In genomic region chr9:130665029-130665430, GRCh38 we compare ENCODE assay signal across 16 cellular contexts. TPM values are rescaled to one million over a fixed set of nuclear protein-coding genes. Genes with fewer than 3 reads are reported as not detected.
DNase-seq lines count a peak whose midpoint lies in the region; ATAC-seq and TF ChIP-seq lines count a peak whose summit lies in the region.
"Had no signal": no experiment of that assay in that cellular context is flagged by ENCODE, and none has a peak within 500 bp of the region (broad histone marks: within the 10 kb centered on the region; RNA-seq: fewer than 3 reads in every experiment).

No MANE protein-coding gene starts in this region.

- no peaks in the 10 kb centered on the region for H3K36me3 ChIP-seq in CD8-positive, alpha-beta memory T cell (ENCODE audit: insufficient read depth, low read length)
- H3K36me3 ChIP-seq in HEK293 (ENCODE audit: control insufficient read depth in 2 of 2, insufficient read depth in 1 of 2, low read length in 2 of 2) (no peaks in the 10 kb centered on the region), neural cell (ENCODE audit: insufficient read depth, low read length) (no peaks in the 10 kb centered on the region)
- H3K36me3 ChIP-seq: right lobe of liver, vagina had no signal

- no peak overlapping the region for H2AFZ ChIP-seq in neural cell (ENCODE audit: low read depth, low read length)

- peak overlapping the region in 1 of 8 donors; percentile 40 for H3K27ac Mint-ChIP-seq in CD8-positive, alpha-beta memory T cell
- no peak overlapping the region for H3K27ac Mint-ChIP-seq in effector memory CD8-positive, alpha-beta T cell
- no peak overlapping the region for H3K27ac Mint-ChIP-seq in progenitor cell of endocrine pancreas
- H3K27ac Mint-ChIP-seq: CD14-positive monocyte had no signal

- CTCF ChIA-PET in CD8-positive, alpha-beta memory T cell (lab: Charles Lee) = interaction anchor here (2.1 kb wide), 1 partner anchor 17 kb away, joined by 6 read pairs; no protein-coding TSS in a partner anchor
- CTCF ChIA-PET in HEK293 (lab: Yijun Ruan, JAX) (no interaction called here), RWPE1 (lab: Yijun Ruan, JAX) (interaction anchor here (1.3 to 1.5 kb wide), 2 partner anchors 17 to 19 kb away, joined by 5 to 8 read pairs; no protein-coding TSS in a partner anchor)

- peak overlapping the region in 5 of 7 donors; percentile 43 to 68 (median 56) for H3K4me3 Mint-ChIP-seq in CD8-positive, alpha-beta memory T cell
- peak overlapping the region; percentile 58 to 85 for H3K4me3 Mint-ChIP-seq in effector memory CD8-positive, alpha-beta T cell
- no peak overlapping the region for H3K4me3 Mint-ChIP-seq in progenitor cell of endocrine pancreas (ENCODE audit: low read depth)

- no peak for TF ChIP-seq EP300 in neural cell (conservative IDR thresholded peaks at IDR 0.05; ENCODE audit: poor library complexity, severe bottlenecking)

- H3K9me2 ChIP-seq in neural cell (ENCODE audit: insufficient read depth, low read length) = no peaks in the 10 kb centered on the region

- peaks cover 14 to 43% (median 19%) of the 10 kb centered on the region in 3 donors for H3K4me1 Mint-ChIP-seq in CD8-positive, alpha-beta memory T cell
- peaks cover 21% of the 10 kb centered on the region in 2 donors for H3K4me1 Mint-ChIP-seq in effector memory CD8-positive, alpha-beta T cell (ENCODE audit: low read depth in 2 of 2)
- H3K4me1 Mint-ChIP-seq in progenitor cell of endocrine pancreas (ENCODE audit: low read depth) = peaks cover 5% of the 10 kb centered on the region

- TF ChIP-seq CTCF in HEK293 (tag by site-specific recombination; IDR thresholded peaks at IDR 0.05) = no peak
- no peak for TF ChIP-seq CTCF in neural cell (IDR thresholded peaks at IDR 0.05; ENCODE audit: poor library complexity, severe bottlenecking)
- TF ChIP-seq CTCF in RWPE1 (conservative IDR thresholded peaks at IDR 0.05; ENCODE audit: low read depth) = no peak
- TF ChIP-seq CTCF in progenitor cell of endocrine pancreas (IDR thresholded peaks at IDR 0.05; ENCODE audit: unreplicated experiment) = no peak

- peaks cover 41% of the 10 kb centered on the region for H3K27me3 ChIP-seq in CD8-positive, alpha-beta memory T cell (ENCODE audit: insufficient read depth, low read length, poor library complexity, severe bottlenecking)
- peaks cover 83% of the 10 kb centered on the region for H3K27me3 ChIP-seq in neural cell (ENCODE audit: insufficient read depth, low read depth, low read length)

- H3K9me3 ChIP-seq in CD8-positive, alpha-beta memory T cell (ENCODE audit: low read length) = no peaks in the 10 kb centered on the region
- H3K9me3 ChIP-seq in HEK293 (ENCODE audit: control insufficient read depth, insufficient read depth, low read depth, low read length) (no peaks in the 10 kb centered on the region), neural cell (ENCODE audit: low read length) (no peaks in the 10 kb centered on the region)
- H3K9me3 ChIP-seq: right lobe of liver, vagina had no signal

- H3F3A ChIP-seq in neural cell (ENCODE audit: insufficient read depth, low read length, poor library complexity, severe bottlenecking) = no peaks in the 10 kb centered on the region

- H3K4me2 ChIP-seq in neural cell (ENCODE audit: low read length) = no peak overlapping the region

- POLR2A ChIA-PET in CD8-positive, alpha-beta memory T cell (lab: Charles Lee) = no interaction called here
- POLR2A ChIA-PET in HEK293 (lab: Yijun Ruan, JAX) (interaction anchor here (0.6 to 1.6 kb wide), 2 partner anchors 8 to 28 kb away, joined by 4 to 9 read pairs; partner anchors contain the start of gene EXOSC2), RWPE1 (lab: Yijun Ruan, JAX; ENCODE audit: low non-redundant PET) (interaction anchor here (0.6 kb wide), 1 partner anchor 51 kb away, joined by 6 read pairs; no protein-coding TSS in a partner anchor)

- H3K9me3 Mint-ChIP-seq in CD8-positive, alpha-beta memory T cell = no peaks in the 10 kb centered on the region
- H3K9me3 Mint-ChIP-seq in effector memory CD8-positive, alpha-beta T cell = no peaks in the 10 kb centered on the region
- H3K9me3 Mint-ChIP-seq in progenitor cell of endocrine pancreas (ENCODE audit: low read depth) = no peaks in the 10 kb centered on the region

- no peaks in the 10 kb centered on the region for H4K20me1 ChIP-seq in neural cell (ENCODE audit: insufficient read depth)

- H3K4me1 ChIP-seq in CD8-positive, alpha-beta memory T cell (ENCODE audit: insufficient read depth, low read length) = peaks cover 12% of the 10 kb centered on the region
- no peaks in the 10 kb centered on the region; the same call in 1 of the 2 replicates for H3K4me1 ChIP-seq in HEK293 (ENCODE audit: control insufficient read depth, insufficient read depth, low read length)

- no peak overlapping the region for H3K27ac ChIP-seq in CD8-positive, alpha-beta memory T cell (ENCODE audit: low read depth, low read length)
- H3K27ac ChIP-seq in HEK293 (ENCODE audit: extremely low read depth, low read depth, low read length) (no peak overlapping the region), neural cell (ENCODE audit: low read length) (no peak overlapping the region), RWPE1 (no peak overlapping the region)
- H3K27ac ChIP-seq: right lobe of liver, vagina had no signal

- no peak for ATAC-seq in effector memory CD8-positive, alpha-beta T cell (replicated peaks)
- ATAC-seq in HG02678 (IDR thresholded peaks at IDR 0.05; ENCODE audit: unreplicated experiment) = no peak

- no peak overlapping the region for H3K4me3 ChIP-seq in CD8-positive, alpha-beta memory T cell (ENCODE audit: low read length)
- H3K4me3 ChIP-seq in HEK293 (ENCODE audit: low read depth, low read length) (peak overlapping the region; percentile 14), neural cell (ENCODE audit: low read length) (peak overlapping the region; percentile 53)
- H3K4me3 ChIP-seq: right lobe of liver had no signal

- DNase-seq in CD8-positive, alpha-beta memory T cell = no peak
- DNase-seq in effector memory CD8-positive, alpha-beta T cell = no peak
- DNase-seq in RWPE1 (ENCODE audit: low spot score) = no peak
- no peak for DNase-seq in progenitor cell of endocrine pancreas (ENCODE audit: low spot score, unreplicated experiment)
- DNase-seq: foreskin melanocyte; MV-4-11; right lobe of liver; stimulated activated CD4-positive, alpha-beta T cell treated with anti-CD3 and anti-CD28 coated beads, Interleukin-4, amount 100 ng/mL, for 4 hours; stimulated activated naive CD4-positive, alpha-beta T cell treated with Interleukin-2 at 50 U/mL for 16 hours had no signal

- no peak for TF ChIP-seq RAD21 in neural cell (conservative IDR thresholded peaks at IDR 0.05)

- H3K79me2 ChIP-seq in neural cell (replicated peaks; ENCODE audit: insufficient read depth, low read length) = no peaks in the 10 kb centered on the region

- H3K36me3 Mint-ChIP-seq in CD8-positive, alpha-beta memory T cell = no peaks in the 10 kb centered on the region
- H3K36me3 Mint-ChIP-seq in effector memory CD8-positive, alpha-beta T cell (ENCODE audit: insufficient read depth) = peaks cover 7% of the 10 kb centered on the region
- H3K36me3 Mint-ChIP-seq in progenitor cell of endocrine pancreas (ENCODE audit: insufficient read depth) = no peaks in the 10 kb centered on the region

- peaks cover 36 to 53% of the 10 kb centered on the region in 2 donors for H3K27me3 Mint-ChIP-seq in CD8-positive, alpha-beta memory T cell
- peaks cover 55 to 82% of the 10 kb centered on the region in 2 donors for H3K27me3 Mint-ChIP-seq in effector memory CD8-positive, alpha-beta T cell
- peaks cover 77% of the 10 kb centered on the region for H3K27me3 Mint-ChIP-seq in progenitor cell of endocrine pancreas

- no peak overlapping the region for H3K9ac ChIP-seq in neural cell (ENCODE audit: low read length)

TF ChIP-seq in HEK293, 187 proteins besides CTCF, POLR2A, EP300 and RAD21 (continues in another document):
- peak; percentile 5 for TF ChIP-seq ZBTB26 (tag by site-specific recombination; optimal IDR thresholded peaks at IDR 0.05)
- TF ChIP-seq ZNF558 (tag by site-specific recombination; IDR thresholded peaks at IDR 0.05) = no peak
- 0 out of 2 replicates have a peak, but pooled peaks have one; percentile 11 for TF ChIP-seq ZNF777 (tag by site-specific recombination; IDR thresholded peaks at IDR 0.05; ENCODE audit: borderline replicate concordance)
- no peak for TF ChIP-seq BCL11B (tag by site-specific recombination; IDR thresholded peaks at IDR 0.05; ENCODE audit: low read depth)

TF ChIP-seq in neural cell, 6 proteins besides CTCF, POLR2A, EP300 and RAD21 (continues in another document):
- no peak for TF ChIP-seq SMC3 (conservative IDR thresholded peaks at IDR 0.05; ENCODE audit: poor library complexity)
- TF ChIP-seq EZH2 (IDR thresholded peaks at IDR 0.05; ENCODE audit: borderline replicate concordance, insufficient read depth, low read length, poor library complexity, severe bottlenecking) = no peak
- TF ChIP-seq POLR2AphosphoS5 (IDR thresholded peaks at IDR 0.05) = no peak
- no peak for TF ChIP-seq TAF1 (IDR thresholded peaks at IDR 0.05; ENCODE audit: low read depth)

RNA-seq across cellular contexts. Expression of gene PRDM12, which starts 0.6 kb away (rescaled TPM):
- total RNA-seq in CD8-positive, alpha-beta memory T cell = under 1 TPM in 1 of 2 experiments, not detected in 1; 0.11 TPM
- polyA plus RNA-seq in CD8-positive, alpha-beta memory T cell = not detected
- polyA plus RNA-seq in neural cell = 0.17 TPM in 1 of 2 replicates, not detected in the other
- 0.49 TPM in 1 of 2 replicates, not detected in the other for polyA minus RNA-seq in neural cell
- not detected in 2 replicates for total RNA-seq in progenitor cell of endocrine pancreas
- total RNA-seq: bronchial epithelial cell; T-helper 1 cell treated with Interleukin-12 subunit alpha and Interleukin-12 subunit beta and Interleukin-4 antibody, amounts not matched to agents 30 ng/mL and 1 ng/mL, for 36 hours; vagina had no signal
- polyA plus RNA-seq: CD14-positive monocyte had no signal

RNA-seq across cellular contexts. Expression of gene EXOSC2, which starts 28.6 kb away (rescaled TPM):
- total RNA-seq in CD8-positive, alpha-beta memory T cell = 10 to 100 TPM; 83.5 to 88.4 TPM
- 24.2 TPM for polyA plus RNA-seq in CD8-positive, alpha-beta memory T cell
- polyA plus RNA-seq in neural cell = 36.3 and 43.6 TPM in 2 replicates
- polyA minus RNA-seq in neural cell = 48.7 and 49.4 TPM in 2 replicates
- total RNA-seq in progenitor cell of endocrine pancreas = 45.9 and 46.5 TPM in 2 replicates
